In genomic region chr1:240226102-240226501, GRCh38 we compare ENCODE assay signal across 33 cellular contexts.
DNase-seq lines count a peak whose midpoint lies in the region; ATAC-seq and TF ChIP-seq lines count a peak whose summit lies in the region.
"Had no signal": no experiment of that assay in that cellular context is flagged by ENCODE, and none has a peak within 500 bp of the region (broad histone marks: within the 10 kb centered on the region; RNA-seq: fewer than 3 reads in every experiment).

No MANE protein-coding gene starts in this region.

- no peaks in the 10 kb centered on the region for H3F3A ChIP-seq in smooth muscle cell (ENCODE audit: low read depth)

- no peak for DNase-seq in HFFc6
- no peak for DNase-seq in adipocyte (ENCODE audit: low read depth)
- DNase-seq in smooth muscle cell (lab: John Stamatoyannopoulos, UW; ENCODE audit: unreplicated experiment) = no peak
- no peak for DNase-seq in NCI-H2107 (lab: John Stamatoyannopoulos, UW)
- DNase-seq: 8988T; ACHN; AML-193; BE2C; C1 segment of cervical spinal cord; Caco-2; Calu3; CD4-positive, alpha-beta memory T cell; CD4-positive, alpha-beta T cell; CD4-positive, CD25-positive, alpha-beta regulatory T cell; CD8-positive, alpha-beta memory T cell; CD8-positive, alpha-beta T cell; COR-L47; DMS 273 treated with DMSO at 0.1 percent for 48 hours; DMS153; DMS53; DMS79; DMS79 treated with DMSO at 0.1 percent for 48 hours; DND-41; EL had no signal

- peaks cover 62% of the 10 kb centered on the region for H3K4me1 Mint-ChIP-seq in HFFc6 (ENCODE audit: low read depth)
- H3K4me1 Mint-ChIP-seq: B cell; CD14-positive monocyte; CD4-positive, alpha-beta memory T cell; CD4-positive, CD25-positive, alpha-beta regulatory T cell; CD8-positive, alpha-beta memory T cell had no signal

- H3K27ac ChIP-seq in HEK293 (ENCODE audit: extremely low read depth, low read depth, low read length) (no peak overlapping the region), smooth muscle cell (ENCODE audit: low read depth) (no peak overlapping the region)
- H3K27ac ChIP-seq: 22Rv1; A549; BLaER1; BLaER1 treated with 17β-estradiol and CSF1 and Interleukin-3, amounts not matched to agents 10 nM and 100 nM; C4-2B had no signal

- POLR2A ChIA-PET in HEK293 (lab: Yijun Ruan, JAX) = no interaction called here

- ATAC-seq in GM18517 (IDR thresholded peaks at IDR 0.05; ENCODE audit: unreplicated experiment) = no peak
- ATAC-seq: A549; CD8-positive, alpha-beta T cell had no signal

- H4K20me1 ChIP-seq in smooth muscle cell (ENCODE audit: low read depth) = no peaks in the 10 kb centered on the region
- H4K20me1 ChIP-seq: BLaER1; BLaER1 treated with 17β-estradiol and CSF1 and Interleukin-3, amounts not matched to agents 10 nM and 100 nM had no signal

- H3K4me1 ChIP-seq in HEK293 (ENCODE audit: control insufficient read depth, insufficient read depth, low read length) (no peaks in the 10 kb centered on the region), adipocyte (ENCODE audit: control insufficient read depth, insufficient read depth, low read length) (no peaks in the 10 kb centered on the region), smooth muscle cell (ENCODE audit: low read depth) (no peaks in the 10 kb centered on the region)
- H3K4me1 ChIP-seq: A549; BE2C; BLaER1; BLaER1 treated with 17β-estradiol and CSF1 and Interleukin-3, amounts not matched to agents 10 nM and 100 nM; Caco-2 had no signal

- no peak overlapping the region for H3K4me3 ChIP-seq in HEK293 (ENCODE audit: low read depth, low read length)
- peak overlapping the region; percentile 2 for H3K4me3 ChIP-seq in adipocyte (ENCODE audit: low read length)
- no peak overlapping the region for H3K4me3 ChIP-seq in smooth muscle cell
- H3K4me3 ChIP-seq: A549; BLaER1; BLaER1 treated with 17β-estradiol and CSF1 and Interleukin-3, amounts not matched to agents 10 nM and 100 nM had no signal

- peak overlapping the region; percentile 62; the same call in 1 of the 2 replicates for H3K27ac Mint-ChIP-seq in HFFc6
- H3K27ac Mint-ChIP-seq: B cell; CD14-positive monocyte; CD4-positive, alpha-beta memory T cell; CD4-positive, alpha-beta T cell; CD8-positive, alpha-beta memory T cell; CD8-positive, alpha-beta T cell had no signal

- peak overlapping the region; percentile 14; the same call in 1 of the 2 replicates for H3K4me3 Mint-ChIP-seq in HFFc6
- H3K4me3 Mint-ChIP-seq: B cell; CD14-positive monocyte; CD4-positive, alpha-beta T cell; CD4-positive, CD25-positive, alpha-beta regulatory T cell; CD8-positive, alpha-beta memory T cell; CD8-positive, alpha-beta T cell had no signal

- no peaks in the 10 kb centered on the region for H3K79me2 ChIP-seq in smooth muscle cell (ENCODE audit: low read depth)

- no peak overlapping the region for H3K9ac ChIP-seq in adipocyte (ENCODE audit: low read length)
- H3K9ac ChIP-seq in smooth muscle cell (ENCODE audit: low read depth) = no peak overlapping the region
- H3K9ac ChIP-seq: BLaER1; BLaER1 treated with 17β-estradiol and CSF1 and Interleukin-3, amounts not matched to agents 10 nM and 100 nM had no signal

- peaks cover 74% of the 10 kb centered on the region for H3K36me3 Mint-ChIP-seq in HFFc6 (ENCODE audit: low read depth)
- H3K36me3 Mint-ChIP-seq: CD14-positive monocyte; CD4-positive, alpha-beta memory T cell; CD4-positive, CD25-positive, alpha-beta regulatory T cell; CD8-positive, alpha-beta T cell had no signal

- peaks cover 57% of the 10 kb centered on the region for H3K9me3 Mint-ChIP-seq in HFFc6

- no peak for TF ChIP-seq CTCF in HEK293 (tag by site-specific recombination; IDR thresholded peaks at IDR 0.05)
- TF ChIP-seq CTCF in HFFc6 (IDR thresholded peaks at IDR 0.05) = no peak
- no peak for TF ChIP-seq CTCF in smooth muscle cell (IDR thresholded peaks at IDR 0.05; ENCODE audit: borderline replicate concordance, insufficient read depth, poor library complexity, severe bottlenecking)

- no peaks in the 10 kb centered on the region for H3K9me3 ChIP-seq in HEK293 (ENCODE audit: control insufficient read depth, insufficient read depth, low read depth, low read length)
- peaks cover 31% of the 10 kb centered on the region for H3K9me3 ChIP-seq in adipocyte (ENCODE audit: control insufficient read depth, low read length)
- peaks cover 21% of the 10 kb centered on the region for H3K9me3 ChIP-seq in smooth muscle cell (replicated peaks; ENCODE audit: low read depth)
- H3K9me3 ChIP-seq: BE2C had no signal

- H3K36me3 ChIP-seq in HEK293 (ENCODE audit: control insufficient read depth in 2 of 2, insufficient read depth in 1 of 2, low read length in 2 of 2) (no peaks in the 10 kb centered on the region; a peak in 1 of 3 replicates), adipocyte (ENCODE audit: control insufficient read depth, insufficient read depth, low read length, severe bottlenecking) (no peaks in the 10 kb centered on the region), smooth muscle cell (ENCODE audit: low read depth) (peaks cover 10% of the 10 kb centered on the region)
- H3K36me3 ChIP-seq: BE2C; BLaER1; BLaER1 treated with 17β-estradiol and CSF1 and Interleukin-3, amounts not matched to agents 10 nM and 100 nM had no signal

- 97% methylated on average over 1 of the region's 1 CpG for WGBS in smooth muscle cell (ENCODE audit: low lambda C conversion rate)

- H3K27me3 ChIP-seq in adipocyte (replicated peaks; ENCODE audit: control insufficient read depth, insufficient read depth, low read length) = no peaks in the 10 kb centered on the region
- no peaks in the 10 kb centered on the region for H3K27me3 ChIP-seq in smooth muscle cell (ENCODE audit: low read depth)
- H3K27me3 ChIP-seq: BE2C; BLaER1; BLaER1 treated with 17β-estradiol and CSF1 and Interleukin-3, amounts not matched to agents 10 nM and 100 nM had no signal

- H3K4me2 ChIP-seq in smooth muscle cell = no peak overlapping the region
- H3K4me2 ChIP-seq: A549; BLaER1; BLaER1 treated with 17β-estradiol and CSF1 and Interleukin-3, amounts not matched to agents 10 nM and 100 nM had no signal

- H2AFZ ChIP-seq in smooth muscle cell (ENCODE audit: low read depth) = no peak overlapping the region

- CTCF ChIA-PET in HEK293 (lab: Yijun Ruan, JAX) = no interaction called here

- peaks cover 31% of the 10 kb centered on the region for H3K27me3 Mint-ChIP-seq in HFFc6 (ENCODE audit: insufficient read depth)
- H3K27me3 Mint-ChIP-seq: B cell; CD4-positive, alpha-beta T cell; CD4-positive, CD25-positive, alpha-beta regulatory T cell; CD8-positive, alpha-beta memory T cell had no signal

TF ChIP-seq in HEK293, 187 proteins besides CTCF, POLR2A, EP300 and RAD21:
- TF ChIP-seq GFI1B (tag by site-specific recombination; IDR thresholded peaks at IDR 0.05) (no peak), ZNF791 (tag by site-specific recombination; IDR thresholded peaks at IDR 0.05) (peak; percentile 99), ZNF548 (tag by site-specific recombination; IDR thresholded peaks at IDR 0.05) (no peak), SETDB1 (IDR thresholded peaks at IDR 0.05; ENCODE audit: insufficient read length, low read length) (peak; percentile 65), ZNF560 (tag by site-specific recombination; IDR thresholded peaks at IDR 0.05; ENCODE audit: borderline replicate concordance) (no peak)
